15 cellular contexts compared by ENCODE assay signal in the genomic region with DNA sequence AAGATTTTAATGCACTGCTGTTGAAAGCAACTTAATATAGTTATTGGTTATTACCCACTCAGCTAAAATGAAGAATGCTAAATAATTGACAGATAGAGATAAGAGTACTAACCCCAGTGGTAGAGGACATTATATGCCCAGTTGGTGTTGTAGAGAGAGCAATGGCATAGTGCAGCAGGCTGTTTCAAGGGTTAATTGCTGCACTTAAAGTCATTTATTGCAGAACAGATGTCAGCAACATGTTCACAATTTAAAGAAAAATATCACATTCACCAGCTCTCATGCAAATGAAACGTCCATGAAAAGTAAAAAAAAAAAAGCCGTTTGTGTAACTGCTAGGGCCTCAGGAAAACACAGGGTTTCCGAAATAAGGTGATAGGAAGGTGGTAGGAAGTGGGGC.
A peak's percentile ranks its signal among the peaks of the same experiment; 100 is the strongest.
DNase-seq lines count a peak whose midpoint lies in the region; TF ChIP-seq lines count a peak whose summit lies in the region.
"Had no signal": no experiment of that assay in that cellular context is flagged by ENCODE, and none has a peak within 500 bp of the region (broad histone marks: within the 10 kb centered on the region; RNA-seq: fewer than 3 reads in every experiment).

No MANE protein-coding gene starts in this region.

- H3K4me3 ChIP-seq in neural cell (ENCODE audit: low read length): no peak overlapping the region
- H3K4me3 ChIP-seq: GM12878, GM23338 had no signal

- H3F3A ChIP-seq in neural cell (ENCODE audit: insufficient read depth, low read length, poor library complexity, severe bottlenecking): no peaks in the 10 kb centered on the region

- peak; percentile 23 for DNase-seq in NCI-H1694 (lab: John Stamatoyannopoulos, UW)
- DNase-seq in NCI-H1694 treated with DMSO at 0.1 percent for 48 hours (lab: John Stamatoyannopoulos, UW): peak; percentile 67
- peak; percentile 22 to 77 for DNase-seq in NCI-H524 (lab: John Stamatoyannopoulos, UW)
- DNase-seq in stimulated activated CD4-positive, alpha-beta T cell treated with anti-CD3 and anti-CD28 coated beads, Interleukin-2, amount 100 ng/mL, for 24 hours: no peak
- no peak for DNase-seq in Kasumi-1 (lab: John Stamatoyannopoulos, UW)
- DNase-seq: C1 segment of cervical spinal cord; Caco-2; CD4-positive, alpha-beta memory T cell; DMS153; DND-41; GDM1; H9 had no signal

- no peaks in the 10 kb centered on the region for H3K36me3 ChIP-seq in neural cell (ENCODE audit: insufficient read depth, low read length)

- TF ChIP-seq EP300 in neural cell (conservative IDR thresholded peaks at IDR 0.05; ENCODE audit: poor library complexity, severe bottlenecking): peak; percentile 56

- H3K79me2 ChIP-seq in neural cell (replicated peaks; ENCODE audit: insufficient read depth, low read length): no peaks in the 10 kb centered on the region

- no peaks in the 10 kb centered on the region for H4K20me1 ChIP-seq in neural cell (ENCODE audit: insufficient read depth)

- TF ChIP-seq RAD21 in neural cell (conservative IDR thresholded peaks at IDR 0.05): no peak

- no peaks in the 10 kb centered on the region for H3K27me3 ChIP-seq in neural cell (ENCODE audit: insufficient read depth, low read depth, low read length)

- H3K9me3 ChIP-seq in neural cell (ENCODE audit: low read length): no peaks in the 10 kb centered on the region
- H3K9me3 ChIP-seq: Caco-2 had no signal

- H3K9ac ChIP-seq in neural cell (ENCODE audit: low read length): no peak overlapping the region

- no peak overlapping the region for H3K4me2 ChIP-seq in neural cell (ENCODE audit: low read length)
- H3K4me2 ChIP-seq: GM23338 had no signal

- H2AFZ ChIP-seq in neural cell (ENCODE audit: low read depth, low read length): no peak overlapping the region
- H2AFZ ChIP-seq: GM23338 had no signal

- H3K9me2 ChIP-seq in neural cell (ENCODE audit: insufficient read depth, low read length): no peaks in the 10 kb centered on the region

- no peak overlapping the region for H3K27ac ChIP-seq in neural cell (ENCODE audit: low read length)

- TF ChIP-seq CTCF in neural cell (IDR thresholded peaks at IDR 0.05; ENCODE audit: poor library complexity, severe bottlenecking): no peak

TF ChIP-seq in neural cell, 6 proteins besides CTCF, POLR2A, EP300 and RAD21:
- TF ChIP-seq SMC3 (conservative IDR thresholded peaks at IDR 0.05; ENCODE audit: poor library complexity) (no peak), POLR2AphosphoS5 (IDR thresholded peaks at IDR 0.05) (peak; percentile 59), MXI1 (conservative IDR thresholded peaks at IDR 0.05; ENCODE audit: poor library complexity, severe bottlenecking) (no peak), EZH2 (IDR thresholded peaks at IDR 0.05; ENCODE audit: borderline replicate concordance, insufficient read depth, low read length, poor library complexity, severe bottlenecking) (no peak)
- TF ChIP-seq, protein P1, sequence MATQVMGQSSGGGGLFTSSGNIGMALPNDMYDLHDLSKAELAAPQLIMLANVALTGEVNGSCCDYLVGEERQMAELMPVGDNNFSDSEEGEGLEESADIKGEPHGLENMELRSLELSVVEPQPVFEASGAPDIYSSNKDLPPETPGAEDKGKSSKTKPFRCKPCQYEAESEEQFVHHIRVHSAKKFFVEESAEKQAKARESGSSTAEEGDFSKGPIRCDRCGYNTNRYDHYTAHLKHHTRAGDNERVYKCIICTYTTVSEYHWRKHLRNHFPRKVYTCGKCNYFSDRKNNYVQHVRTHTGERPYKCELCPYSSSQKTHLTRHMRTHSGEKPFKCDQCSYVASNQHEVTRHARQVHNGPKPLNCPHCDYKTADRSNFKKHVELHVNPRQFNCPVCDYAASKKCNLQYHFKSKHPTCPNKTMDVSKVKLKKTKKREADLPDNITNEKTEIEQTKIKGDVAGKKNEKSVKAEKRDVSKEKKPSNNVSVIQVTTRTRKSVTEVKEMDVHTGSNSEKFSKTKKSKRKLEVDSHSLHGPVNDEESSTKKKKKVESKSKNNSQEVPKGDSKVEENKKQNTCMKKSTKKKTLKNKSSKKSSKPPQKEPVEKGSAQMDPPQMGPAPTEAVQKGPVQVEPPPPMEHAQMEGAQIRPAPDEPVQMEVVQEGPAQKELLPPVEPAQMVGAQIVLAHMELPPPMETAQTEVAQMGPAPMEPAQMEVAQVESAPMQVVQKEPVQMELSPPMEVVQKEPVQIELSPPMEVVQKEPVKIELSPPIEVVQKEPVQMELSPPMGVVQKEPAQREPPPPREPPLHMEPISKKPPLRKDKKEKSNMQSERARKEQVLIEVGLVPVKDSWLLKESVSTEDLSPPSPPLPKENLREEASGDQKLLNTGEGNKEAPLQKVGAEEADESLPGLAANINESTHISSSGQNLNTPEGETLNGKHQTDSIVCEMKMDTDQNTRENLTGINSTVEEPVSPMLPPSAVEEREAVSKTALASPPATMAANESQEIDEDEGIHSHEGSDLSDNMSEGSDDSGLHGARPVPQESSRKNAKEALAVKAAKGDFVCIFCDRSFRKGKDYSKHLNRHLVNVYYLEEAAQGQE (IDR thresholded peaks at IDR 0.05; ENCODE audit: borderline replicate concordance): peak; percentile 20

Comparison
In these comparisons a context has a peak if more than half of its experiments do, and no peak if none do; other contexts are left out.
1. DNase-seq: peak in NCI-H1694 (single experiment), NCI-H1694 treated with DMSO at 0.1 percent for 48 hours (single experiment) and NCI-H524 (2 of 2); none in stimulated activated CD4-positive, alpha-beta T cell treated with anti-CD3 and anti-CD28 coated beads, Interleukin-2, amount 100 ng/mL, for 24 hours (0 of 2) and Kasumi-1 (0 of 2).